Comparison of ENCODE assay signal across 17 cellular contexts in the genomic region with DNA sequence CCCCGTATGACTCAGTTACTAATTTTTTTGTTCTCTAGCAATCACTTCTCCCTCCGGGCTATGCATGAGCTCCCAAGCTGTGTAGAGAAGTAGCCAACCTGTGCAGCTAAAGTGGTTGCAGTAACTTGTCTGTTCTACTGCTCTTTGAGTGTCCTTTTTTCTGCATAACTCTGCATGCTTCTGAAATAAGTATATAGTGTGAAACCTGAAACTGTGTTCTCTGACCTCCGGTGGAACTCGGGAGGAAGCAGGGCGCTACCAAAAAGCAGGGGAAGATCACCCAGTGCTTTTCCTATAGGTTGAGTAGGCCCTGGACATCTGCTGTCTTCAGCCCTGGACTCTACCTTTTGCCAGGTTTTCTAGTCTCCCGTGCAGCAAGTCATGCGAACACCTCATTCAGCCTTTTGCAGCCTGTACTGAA. TPM values are rescaled to one million over a fixed set of nuclear protein-coding genes. Genes with fewer than 3 reads are reported as not detected.
A peak's percentile ranks its signal among the peaks of the same experiment; 100 is the strongest.
DNase-seq lines count a peak whose midpoint lies in the region; ATAC-seq, FAIRE-seq and TF ChIP-seq lines count a peak whose summit lies in the region.
"Had no signal": no experiment of that assay in that cellular context is flagged by ENCODE, and none has a peak within 500 bp of the region (broad histone marks: within the 10 kb centered on the region; RNA-seq: fewer than 3 reads in every experiment).

No MANE protein-coding gene starts in this region.

- ATAC-seq in GM18511 (IDR thresholded peaks at IDR 0.05; ENCODE audit: unreplicated experiment) (peak; percentile 59), HG02884 (IDR thresholded peaks at IDR 0.05; ENCODE audit: unreplicated experiment) (peak; percentile 66), GM12878 (peak; percentile 61), GM21526 (IDR thresholded peaks at IDR 0.05; ENCODE audit: low FRiP score, unreplicated experiment) (no peak), HG02588 (IDR thresholded peaks at IDR 0.05; ENCODE audit: unreplicated experiment) (no peak)
- ATAC-seq: heart left ventricle, left lung, natural killer cell had no signal

- H3K4me1 ChIP-seq in GM12878 (ENCODE audit: control insufficient read depth, insufficient read depth, low read length): peaks cover 4% of the 10 kb centered on the region; the same call in 1 of the 2 replicates

- no peaks in the 10 kb centered on the region for H3K36me3 ChIP-seq in GM12878 (ENCODE audit: control insufficient read depth in 2 of 2, insufficient read depth in 2 of 2, low read length in 1 of 2)
- H3K36me3 ChIP-seq: heart left ventricle, left lung had no signal

- no TSS peak for BruUV-seq in GM12878 (replicated peaks; lab: Mats Ljungman, UMichigan)

- peak overlapping the region in 1 of 3 experiments; percentile 28 for H3K4me3 Mint-ChIP-seq in nephron
- H3K4me3 Mint-ChIP-seq: activated naive CD8-positive, alpha-beta T cell treated with anti-CD3 and anti-CD28 coated beads for 36 hours; natural killer cell had no signal

- no peaks in the 10 kb centered on the region for H4K20me1 ChIP-seq in GM12878 (ENCODE audit: control insufficient read depth, insufficient read depth)

- 35% methylated on average over 7 of the region's 7 CpGs for WGBS in GM12878 (ENCODE audit: insufficient coverage, insufficient replicate concordance, low lambda C conversion rate, missing lambda C conversion rate)

- RAD21 ChIA-PET in GM12878 (lab: Charles Lee; ENCODE audit: unreplicated experiment): no interaction called here

- TF ChIP-seq EP300 in GM12878 (IDR thresholded peaks at IDR 0.05; ENCODE audit: borderline replicate concordance in 1 of 2, control insufficient read depth in 1 of 2, low read depth in 2 of 2, low read length in 2 of 2): no peak

- no peak overlapping the region for H3K9ac ChIP-seq in GM12878 (ENCODE audit: control insufficient read depth, insufficient read depth, low read length)

- TF ChIP-seq CTCF in GM12878 (IDR thresholded peaks at IDR 0.05 in 2 of 3, conservative IDR thresholded peaks at IDR 0.05 in 1 of 3; ENCODE audit: control insufficient read depth in 2 of 3, extremely low read depth in 1 of 3, insufficient read depth in 1 of 3, low read depth in 3 of 3, low read length in 3 of 3) (no peak), nephron (IDR thresholded peaks at IDR 0.05; ENCODE audit: unreplicated experiment in 3 of 3) (no peak), GM20000 (IDR thresholded peaks at IDR 0.05; ENCODE audit: extremely low read depth, missing control alignments) (no peak)

- intact Hi-C loops in GM12878 (cut with micrococcal nuclease; ENCODE audit: unreplicated experiment): no loop called here

- POLR2A ChIA-PET in GM12878 (lab: Charles Lee): interaction anchor here (0.8 kb wide), 1 partner anchor 203 kb away, joined by 3 read pairs; no protein-coding TSS in a partner anchor

- no peak for DNase-seq in GM12878 (ENCODE audit: low read depth, low spot score)
- DNase-seq in activated CD4-positive, CD25-positive, alpha-beta regulatory T cell treated with anti-CD3 and anti-CD28 coated beads, Interleukin-2, amount 50 U/mL, for 72 hours: no peak
- DNase-seq in GM20000 (ENCODE audit: low spot score): no peak
- DNase-seq: activated naive CD8-positive, alpha-beta T cell treated with anti-CD3 and anti-CD28 coated beads for 36 hours; central memory CD4-positive, alpha-beta T cell; heart left ventricle; left lung; natural killer cell; NCI-H1105; NCI-H345; stimulated activated naive CD4-positive, alpha-beta T cell had no signal

- no peak overlapping the region for H3K4me3 ChIP-seq in GM12878
- H3K4me3 ChIP-seq: heart left ventricle, left lung had no signal

- no peaks in the 10 kb centered on the region for H3K9me3 ChIP-seq in GM12878 (replicated peaks; ENCODE audit: control insufficient read depth, insufficient read depth, low read length)
- H3K9me3 ChIP-seq: heart left ventricle, left lung had no signal

- no peak overlapping the region; the same call in 1 of the 2 replicates for H2AFZ ChIP-seq in GM12878 (ENCODE audit: control insufficient read depth, low read depth, low read length)

- CTCF ChIA-PET in GM12878 (lab: Yijun Ruan, JAX): no interaction called here

- H3K27me3 Mint-ChIP-seq in nephron (ENCODE audit: low read depth): no peaks in the 10 kb centered on the region
- H3K27me3 Mint-ChIP-seq: activated naive CD8-positive, alpha-beta T cell treated with anti-CD3 and anti-CD28 coated beads for 36 hours had no signal

- in situ Hi-C loops in GM12878 (cut with MboI): no loop called here

- TF ChIP-seq POLR2A in GM12878 (IDR thresholded peaks at IDR 0.05; ENCODE audit: low read depth, low read length): no peak

- H3K36me3 Mint-ChIP-seq in nephron (ENCODE audit: low read depth): no peaks in the 10 kb centered on the region
- H3K36me3 Mint-ChIP-seq: natural killer cell had no signal

- peak overlapping the region; percentile 14 to 74 (median 72) for H3K27ac Mint-ChIP-seq in nephron
- H3K27ac Mint-ChIP-seq: activated naive CD8-positive, alpha-beta T cell treated with anti-CD3 and anti-CD28 coated beads for 36 hours; natural killer cell had no signal

- SMC1A ChIA-PET in GM12878 (lab: Charles Lee; ENCODE audit: uncharacterized antibody, unreplicated experiment): interaction anchor here (0.7 to 1.2 kb wide), 2 partner anchors 11 to 186 kb away, joined by 3 read pairs; no protein-coding TSS in a partner anchor

- no peaks in the 10 kb centered on the region for H3K9me3 Mint-ChIP-seq in nephron
- H3K9me3 Mint-ChIP-seq: activated naive CD8-positive, alpha-beta T cell treated with anti-CD3 and anti-CD28 coated beads for 36 hours; natural killer cell had no signal

- FAIRE-seq in GM12878 (lab: Jason Lieb, UNC): peak; percentile 52

- no peaks in the 10 kb centered on the region; the same call in 1 of the 2 replicates for H3K79me2 ChIP-seq in GM12878 (ENCODE audit: control insufficient read depth, insufficient read depth, low read length)

- peaks cover 65% of the 10 kb centered on the region for H3K4me1 Mint-ChIP-seq in nephron

- no peak overlapping the region for H3K27ac ChIP-seq in GM12878 (ENCODE audit: control insufficient read depth, insufficient read depth)
- H3K27ac ChIP-seq: epithelial cell of prostate, heart left ventricle, left lung had no signal

- no peaks in the 10 kb centered on the region for H3K27me3 ChIP-seq in GM12878 (replicated peaks in 1 of 2; ENCODE audit: control insufficient read depth in 2 of 2, insufficient read depth in 2 of 2, low read length in 1 of 2)
- H3K27me3 ChIP-seq: heart left ventricle, left lung had no signal

- no peak for TF ChIP-seq RAD21 in GM12878 (IDR thresholded peaks at IDR 0.05; ENCODE audit: insufficient read depth, low read depth, low read length)

- peak overlapping the region; percentile 51 for H3K4me2 ChIP-seq in GM12878 (ENCODE audit: control insufficient read depth, insufficient read depth)

TF ChIP-seq in GM12878, 131 proteins besides CTCF, POLR2A, EP300 and RAD21 (continues in another document):
- TF ChIP-seq BRCA1 (IDR thresholded peaks at IDR 0.05; ENCODE audit: low read depth, low read length) (no peak), TARDBP (IDR thresholded peaks at IDR 0.05; ENCODE audit: borderline replicate concordance) (no peak), SREBF2 (IDR thresholded peaks at IDR 0.05; ENCODE audit: low read length) (no peak), HDAC2 (IDR thresholded peaks at IDR 0.05) (no peak), GABPA (IDR thresholded peaks at IDR 0.05; ENCODE audit: low read depth) (no peak), ZNF384 (IDR thresholded peaks at IDR 0.05; ENCODE audit: borderline replicate concordance, low read depth, low read length) (no peak), POLR2AphosphoS2 (IDR thresholded peaks at IDR 0.05; ENCODE audit: low read depth, low read length) (no peak), IKZF1 (conservative IDR thresholded peaks at IDR 0.05) (no peak), SIX5 (IDR thresholded peaks at IDR 0.05; ENCODE audit: low read depth, low read length, severe bottlenecking) (no peak)
- TF ChIP-seq, protein P1, sequence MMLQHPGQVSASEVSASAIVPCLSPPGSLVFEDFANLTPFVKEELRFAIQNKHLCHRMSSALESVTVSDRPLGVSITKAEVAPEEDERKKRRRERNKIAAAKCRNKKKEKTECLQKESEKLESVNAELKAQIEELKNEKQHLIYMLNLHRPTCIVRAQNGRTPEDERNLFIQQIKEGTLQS (IDR thresholded peaks at IDR 0.05; ENCODE audit: borderline replicate concordance, extremely low read depth, low read depth, low read length): no peak

RNA-seq across cellular contexts. Expression of a gene that starts 47.8 kb away (rescaled TPM):
- 15.6 and 19.1 TPM in 2 replicates for total RNA-seq in GM12878 (2013; cell fraction: nucleolus; rRNA removed)
- total RNA-seq in GM12878 (2014; rRNA removed) (3.5 and 3.9 TPM in 2 replicates), GM12878 (2014; rRNA removed; fragmentation: Illumina TruSeq; extraction: Trizol) (3.0 and 3.4 TPM in 2 replicates), GM12878 (2021) (4.8 and 7.0 TPM in 2 replicates)
- 2.5 TPM for polyA plus RNA-seq in GM12878 (2011; ENCODE audit: low read depth)
- polyA plus RNA-seq in GM12878 (2011; rRNA removed) (0.35 and 0.58 TPM in 2 replicates), GM12878 (2014; fragmentation: Illumina TruSeq; extraction: Trizol) (4.7 and 6.2 TPM in 2 replicates), GM12878 (2014; fragmentation: Nextera tagmentation; extraction: Ambion mirVana) (under 1 TPM; 0.42 to 0.53 TPM), GM12878 (2014; rRNA removed) (1.9 and 3.0 TPM in 2 replicates), GM12878 (2016; fragmentation: Nextera tagmentation; extraction: Ambion mirVana) (under 1 TPM; 0.42 to 0.82 TPM)
- polyA plus RNA-seq in GM12878 (2011; cell fraction: cytosol; rRNA removed): 0.38 and 0.66 TPM in 2 replicates
- 0.54 and 0.55 TPM in 2 replicates for polyA plus RNA-seq in GM12878 (2011; cell fraction: nucleus; rRNA removed)
- 4.0 and 4.2 TPM in 2 replicates for polyA plus RNA-seq in GM12878 (2012)
- 1.9 and 2.9 TPM in 2 replicates for polyA minus RNA-seq in GM12878 (2011; rRNA and poly(A)+ RNA removed)
- 0.52 and 3.1 TPM in 2 replicates for polyA minus RNA-seq in GM12878 (2011; cell fraction: cytosol; rRNA and poly(A)+ RNA removed)
- 1.8 and 2.5 TPM in 2 replicates for polyA minus RNA-seq in GM12878 (2011; cell fraction: nucleus; rRNA and poly(A)+ RNA removed)

Comparison
In these comparisons a context has a peak if more than half of its experiments do, and no peak if none do; other contexts are left out.
1. ATAC-seq: peak in GM18511 (single experiment), HG02884 (single experiment) and GM12878 (single experiment); none in GM21526 (single experiment) and HG02588 (single experiment).